23 cellular contexts compared by ENCODE assay signal in the genomic region with DNA sequence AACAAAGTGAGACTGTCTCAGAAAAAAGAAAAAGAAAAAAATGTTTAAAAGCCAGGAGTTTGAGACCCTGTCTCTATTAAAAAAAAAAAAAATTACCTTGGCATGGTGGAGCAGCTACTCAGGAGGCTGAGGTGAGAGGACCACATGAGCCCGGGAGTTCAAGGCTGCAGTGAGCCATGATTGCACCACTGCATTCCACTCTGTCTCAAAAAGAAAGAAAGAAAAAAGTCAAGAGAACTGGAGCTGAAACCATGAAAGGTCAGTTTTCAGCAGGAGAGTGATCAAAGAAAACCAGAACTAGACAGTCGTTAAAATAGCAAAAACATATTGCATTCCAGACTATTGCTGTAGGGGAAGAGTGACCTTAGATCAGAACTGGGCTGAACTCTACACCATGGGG. TPM values are rescaled to one million over a fixed set of nuclear protein-coding genes. Genes with fewer than 3 reads are reported as not detected.
DNase-seq lines count a peak whose midpoint lies in the region; ATAC-seq and TF ChIP-seq lines count a peak whose summit lies in the region.
"Had no signal": no experiment of that assay in that cellular context is flagged by ENCODE, and none has a peak within 500 bp of the region (broad histone marks: within the 10 kb centered on the region; RNA-seq: fewer than 3 reads in every experiment).

No MANE protein-coding gene starts in this region.

- H3K36me3 ChIP-seq in upper lobe of left lung = no peaks in the 10 kb centered on the region
- H3K36me3 ChIP-seq: heart left ventricle, prostate gland, tibial artery had no signal

- 56 to 65% methylated on average over 2 of the region's 2 CpGs for WGBS in upper lobe of left lung, 2 donors

- no peaks in the 10 kb centered on the region for H3K4me1 ChIP-seq in upper lobe of left lung
- H3K4me1 ChIP-seq: prostate gland, tibial artery had no signal

- no peaks in the 10 kb centered on the region for H3K9me3 ChIP-seq in upper lobe of left lung
- H3K9me3 ChIP-seq: heart left ventricle, left lung, prostate gland, tibial artery had no signal

- H3K36me3 Mint-ChIP-seq in mesothelial cell of epicardium = peaks cover 65% of the 10 kb centered on the region
- H3K36me3 Mint-ChIP-seq: activated naive CD4-positive, alpha-beta T cell treated with anti-CD3 and anti-CD28 coated beads, Interleukin-2, amount 50 U/mL, for 24 hours had no signal

- H3K27ac Mint-ChIP-seq in mesothelial cell of epicardium = peak overlapping the region; percentile 93
- H3K27ac Mint-ChIP-seq: activated naive CD4-positive, alpha-beta T cell treated with anti-CD3 and anti-CD28 coated beads, Interleukin-2, amount 50 U/mL, for 24 hours; CD4-positive, alpha-beta T cell; HFFc6 had no signal

- no peak for TF ChIP-seq POLR2A in upper lobe of left lung (IDR thresholded peaks at IDR 0.05)

- peak; percentile 10 for DNase-seq in GM20000 (ENCODE audit: low spot score)
- DNase-seq in amniotic epithelial cell (ENCODE audit: low read depth) = peak; percentile 28
- no peak for DNase-seq in mesothelial cell of epicardium (ENCODE audit: low spot score in 2 of 2, unreplicated experiment in 2 of 2)
- no peak for DNase-seq in cerebellum (ENCODE audit: low spot score)
- no peak for DNase-seq in upper lobe of left lung
- no peak for DNase-seq in NCI-H2029 treated with DMSO at 0.1 percent for 48 hours (lab: John Stamatoyannopoulos, UW)
- DNase-seq: activated CD8-positive, alpha-beta memory T cell treated with anti-CD3 and anti-CD28 coated beads for 24 hours; activated T-cell treated with anti-CD3 and anti-CD28 coated beads, Interleukin-2, amount 50 U/mL, for 48 hours; CD4-positive, alpha-beta T cell; cerebellar nuclear complex; heart left ventricle; HFFc6; midbrain; NCI-H2107; NCI-H510A; stimulated activated naive CD8-positive, alpha-beta T cell treated with anti-CD3 and anti-CD28 coated beads, Interleukin-15, Interleukin-2, amounts not matched to agents 100 U/mL and 50 U/mL, for 24 hours; tibial artery had no signal

- peaks cover 20% of the 10 kb centered on the region for H3K4me1 Mint-ChIP-seq in mesothelial cell of epicardium

- H3K4me3 ChIP-seq in upper lobe of left lung = no peak overlapping the region
- H3K4me3 ChIP-seq: heart left ventricle, left lung, prostate gland, tibial artery had no signal

- peaks cover 20% of the 10 kb centered on the region for H3K9me3 Mint-ChIP-seq in mesothelial cell of epicardium
- H3K9me3 Mint-ChIP-seq: activated naive CD4-positive, alpha-beta T cell treated with anti-CD3 and anti-CD28 coated beads, Interleukin-2, amount 50 U/mL, for 24 hours; CD4-positive, alpha-beta T cell; HFFc6 had no signal

- H3K27me3 Mint-ChIP-seq in mesothelial cell of epicardium (ENCODE audit: low read depth) = no peaks in the 10 kb centered on the region
- H3K27me3 Mint-ChIP-seq: activated naive CD4-positive, alpha-beta T cell treated with anti-CD3 and anti-CD28 coated beads, Interleukin-2, amount 50 U/mL, for 24 hours; CD4-positive, alpha-beta T cell had no signal

- no peak overlapping the region for H3K4me3 Mint-ChIP-seq in mesothelial cell of epicardium
- H3K4me3 Mint-ChIP-seq: activated naive CD4-positive, alpha-beta T cell treated with anti-CD3 and anti-CD28 coated beads, Interleukin-2, amount 50 U/mL, for 24 hours; CD4-positive, alpha-beta T cell; HFFc6 had no signal

- TF ChIP-seq CTCF in GM20000 (IDR thresholded peaks at IDR 0.05; ENCODE audit: extremely low read depth, missing control alignments) (no peak), mesothelial cell of epicardium (IDR thresholded peaks at IDR 0.05; ENCODE audit: unreplicated experiment) (no peak), upper lobe of left lung (IDR thresholded peaks at IDR 0.05) (no peak)

- no peaks in the 10 kb centered on the region for H3K27me3 ChIP-seq in upper lobe of left lung
- H3K27me3 ChIP-seq: heart left ventricle, left lung had no signal

- no peak overlapping the region for H3K27ac ChIP-seq in upper lobe of left lung
- H3K27ac ChIP-seq: heart left ventricle, left lung, prostate gland, RWPE1, tibial artery had no signal

- ATAC-seq in upper lobe of left lung (ENCODE audit: low FRiP score in 2 of 2) = no peak
- ATAC-seq: activated CD4-positive, CD25-positive, alpha-beta regulatory T cell treated with anti-CD3 and anti-CD28 coated beads, Interleukin-2, amount 50 U/mL, for 24 hours; heart left ventricle; left lung; stimulated activated naive CD8-positive, alpha-beta T cell treated with anti-CD3 and anti-CD28 coated beads, Interleukin-15, Interleukin-2, amounts not matched to agents 100 U/mL and 50 U/mL, for 24 hours had no signal

- no peak for TF ChIP-seq EP300 in upper lobe of left lung (IDR thresholded peaks at IDR 0.05)

RNA-seq across cellular contexts. Expression of a gene that starts 8.8 kb away (rescaled TPM):
- 326 to 330 TPM (median 328 TPM) in 3 replicates for total RNA-seq in mesothelial cell of epicardium
- total RNA-seq in cerebellum = 7.6 TPM
- 10 to 100 TPM in 3 of 6 donors, 1 to 10 TPM in 3; 4.8 to 17.8 (median 9.8) TPM for total RNA-seq in upper lobe of left lung

RNA-seq across cellular contexts. Expression of a gene that starts 24.7 kb away (rescaled TPM):
- 0.38 to 0.63 TPM (median 0.57 TPM) in 3 replicates for total RNA-seq in mesothelial cell of epicardium
- 0.36 TPM for total RNA-seq in cerebellum
- 100 to 1,000 TPM in 1 of 6 donors, 10 to 100 TPM in 5; 16.8 to 112 (median 39.7) TPM for total RNA-seq in upper lobe of left lung

RNA-seq across cellular contexts. Expression of a gene that starts 58.0 kb away (rescaled TPM):
- total RNA-seq in mesothelial cell of epicardium = not detected in 3 replicates
- 0.27 TPM for total RNA-seq in cerebellum
- 10 to 100 TPM in 3 of 6 donors, 1 to 10 TPM in 3; 2.4 to 17.3 (median 7.5) TPM for total RNA-seq in upper lobe of left lung
- total RNA-seq: astrocyte, HFFc6 had no signal

Comparison
In these comparisons a context has a peak if more than half of its experiments do, and no peak if none do; other contexts are left out.
1. DNase-seq: peak in GM20000 (single experiment) and amniotic epithelial cell (single experiment); none in mesothelial cell of epicardium (0 of 2), cerebellum (single experiment), upper lobe of left lung (0 of 2) and NCI-H2029 treated with DMSO at 0.1 percent for 48 hours (single experiment).
2. RNA of a gene that starts 8.8 kb away (total RNA-seq): 326 to 330 TPM in mesothelial cell of epicardium; 4.8 to 17.8 TPM in upper lobe of left lung and 7.6 TPM in cerebellum (single experiment); every median in the first group is over 10 times any median in the second.
3. RNA of a gene that starts 24.7 kb away (total RNA-seq): 16.8 to 112 TPM in upper lobe of left lung; 0.38 to 0.63 TPM in mesothelial cell of epicardium and 0.36 TPM in cerebellum (single experiment); every median in the first group is over 10 times any median in the second.